1 cellular context compared by ENCODE assay signal in the genomic region with DNA sequence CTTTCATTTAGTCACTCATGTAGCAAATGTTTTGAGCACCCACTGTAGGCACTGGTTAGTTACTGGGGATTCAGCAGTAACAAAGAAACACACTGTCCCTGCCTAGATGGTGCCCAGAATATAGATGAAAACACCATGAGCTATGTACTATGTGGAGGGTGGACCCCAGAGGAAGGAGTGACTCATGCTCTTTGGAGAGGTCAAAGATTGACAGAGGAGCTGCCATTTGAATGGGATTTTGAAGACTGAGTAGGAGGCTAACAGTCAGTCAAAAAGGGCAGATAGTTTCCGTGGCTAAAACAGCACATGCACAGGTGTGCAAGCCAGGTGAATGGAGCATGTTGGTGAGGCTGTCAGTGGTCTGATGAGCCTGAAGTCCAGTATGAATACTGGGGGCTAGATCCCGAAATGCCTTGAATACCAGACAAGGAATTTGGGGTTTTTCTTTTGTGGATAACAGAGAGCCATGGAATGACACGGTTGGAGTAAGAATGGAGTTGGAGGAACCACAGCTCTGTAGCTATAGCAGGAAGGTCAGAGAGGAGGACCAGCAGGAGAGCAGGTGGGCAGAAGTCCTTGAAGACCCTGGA.
TF ChIP-seq lines count a peak whose summit lies in the region.

No MANE protein-coding gene starts in this region.

TF ChIP-seq in HepG2, 621 proteins besides CTCF, POLR2A, EP300 and RAD21 (continued from another document and continues in another):
- TF ChIP-seq, protein P1, sequence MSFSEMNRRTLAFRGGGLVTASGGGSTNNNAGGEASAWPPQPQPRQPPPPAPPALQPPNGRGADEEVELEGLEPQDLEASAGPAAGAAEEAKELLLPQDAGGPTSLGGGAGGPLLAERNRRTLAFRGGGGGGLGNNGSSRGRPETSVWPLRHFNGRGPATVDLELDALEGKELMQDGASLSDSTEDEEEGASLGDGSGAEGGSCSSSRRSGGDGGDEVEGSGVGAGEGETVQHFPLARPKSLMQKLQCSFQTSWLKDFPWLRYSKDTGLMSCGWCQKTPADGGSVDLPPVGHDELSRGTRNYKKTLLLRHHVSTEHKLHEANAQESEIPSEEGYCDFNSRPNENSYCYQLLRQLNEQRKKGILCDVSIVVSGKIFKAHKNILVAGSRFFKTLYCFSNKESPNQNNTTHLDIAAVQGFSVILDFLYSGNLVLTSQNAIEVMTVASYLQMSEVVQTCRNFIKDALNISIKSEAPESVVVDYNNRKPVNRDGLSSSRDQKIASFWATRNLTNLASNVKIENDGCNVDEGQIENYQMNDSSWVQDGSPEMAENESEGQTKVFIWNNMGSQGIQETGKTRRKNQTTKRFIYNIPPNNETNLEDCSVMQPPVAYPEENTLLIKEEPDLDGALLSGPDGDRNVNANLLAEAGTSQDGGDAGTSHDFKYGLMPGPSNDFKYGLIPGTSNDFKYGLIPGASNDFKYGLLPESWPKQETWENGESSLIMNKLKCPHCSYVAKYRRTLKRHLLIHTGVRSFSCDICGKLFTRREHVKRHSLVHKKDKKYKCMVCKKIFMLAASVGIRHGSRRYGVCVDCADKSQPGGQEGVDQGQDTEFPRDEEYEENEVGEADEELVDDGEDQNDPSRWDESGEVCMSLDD (CRISPR knock-in tag; IDR thresholded peaks at IDR 0.05; ENCODE audit: borderline replicate concordance) = no peak
- peak; percentile 16; the same call in 1 of the 2 replicates for TF ChIP-seq TARDBP (CRISPR knock-in tag; IDR thresholded peaks at IDR 0.05)
- TF ChIP-seq ZNF792 (CRISPR knock-in tag; IDR thresholded peaks at IDR 0.05) = peak; percentile 78
- TF ChIP-seq SRSF9 (IDR thresholded peaks at IDR 0.05; ENCODE audit: borderline replicate concordance, insufficient read depth, low read depth, low read length, poor library complexity, severe bottlenecking) = no peak
- no peak for TF ChIP-seq NRL (CRISPR knock-in tag; IDR thresholded peaks at IDR 0.05; ENCODE audit: borderline replicate concordance)
- TF ChIP-seq FOXP1 (IDR thresholded peaks at IDR 0.05) = no peak
- no peak for TF ChIP-seq FOXP1 (CRISPR knock-in tag; IDR thresholded peaks at IDR 0.05)
- TF ChIP-seq, protein P2, sequence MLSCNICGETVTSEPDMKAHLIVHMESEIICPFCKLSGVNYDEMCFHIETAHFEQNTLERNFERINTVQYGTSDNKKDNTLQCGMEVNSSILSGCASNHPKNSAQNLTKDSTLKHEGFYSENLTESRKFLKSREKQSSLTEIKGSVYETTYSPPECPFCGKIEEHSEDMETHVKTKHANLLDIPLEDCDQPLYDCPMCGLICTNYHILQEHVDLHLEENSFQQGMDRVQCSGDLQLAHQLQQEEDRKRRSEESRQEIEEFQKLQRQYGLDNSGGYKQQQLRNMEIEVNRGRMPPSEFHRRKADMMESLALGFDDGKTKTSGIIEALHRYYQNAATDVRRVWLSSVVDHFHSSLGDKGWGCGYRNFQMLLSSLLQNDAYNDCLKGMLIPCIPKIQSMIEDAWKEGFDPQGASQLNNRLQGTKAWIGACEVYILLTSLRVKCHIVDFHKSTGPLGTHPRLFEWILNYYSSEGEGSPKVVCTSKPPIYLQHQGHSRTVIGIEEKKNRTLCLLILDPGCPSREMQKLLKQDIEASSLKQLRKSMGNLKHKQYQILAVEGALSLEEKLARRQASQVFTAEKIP (CRISPR knock-in tag; IDR thresholded peaks at IDR 0.05; ENCODE audit: borderline replicate concordance) = no peak
- no peak for TF ChIP-seq ISL2 (CRISPR knock-in tag; IDR thresholded peaks at IDR 0.05)
- TF ChIP-seq RBAK (CRISPR knock-in tag; IDR thresholded peaks at IDR 0.05) = no peak
- TF ChIP-seq DR1 (CRISPR knock-in tag; IDR thresholded peaks at IDR 0.05) = no peak
- TF ChIP-seq, protein P3, sequence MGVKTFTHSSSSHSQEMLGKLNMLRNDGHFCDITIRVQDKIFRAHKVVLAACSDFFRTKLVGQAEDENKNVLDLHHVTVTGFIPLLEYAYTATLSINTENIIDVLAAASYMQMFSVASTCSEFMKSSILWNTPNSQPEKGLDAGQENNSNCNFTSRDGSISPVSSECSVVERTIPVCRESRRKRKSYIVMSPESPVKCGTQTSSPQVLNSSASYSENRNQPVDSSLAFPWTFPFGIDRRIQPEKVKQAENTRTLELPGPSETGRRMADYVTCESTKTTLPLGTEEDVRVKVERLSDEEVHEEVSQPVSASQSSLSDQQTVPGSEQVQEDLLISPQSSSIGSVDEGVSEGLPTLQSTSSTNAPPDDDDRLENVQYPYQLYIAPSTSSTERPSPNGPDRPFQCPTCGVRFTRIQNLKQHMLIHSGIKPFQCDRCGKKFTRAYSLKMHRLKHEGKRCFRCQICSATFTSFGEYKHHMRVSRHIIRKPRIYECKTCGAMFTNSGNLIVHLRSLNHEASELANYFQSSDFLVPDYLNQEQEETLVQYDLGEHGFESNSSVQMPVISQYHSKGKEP (CRISPR knock-in tag; IDR thresholded peaks at IDR 0.05) = no peak
- no peak for TF ChIP-seq HDAC1 (CRISPR knock-in tag; IDR thresholded peaks at IDR 0.05)
- TF ChIP-seq KDM6A (CRISPR knock-in tag; IDR thresholded peaks at IDR 0.05; ENCODE audit: low read depth) = no peak
- no peak for TF ChIP-seq SIX4 (CRISPR knock-in tag; IDR thresholded peaks at IDR 0.05)
- TF ChIP-seq, protein P4, sequence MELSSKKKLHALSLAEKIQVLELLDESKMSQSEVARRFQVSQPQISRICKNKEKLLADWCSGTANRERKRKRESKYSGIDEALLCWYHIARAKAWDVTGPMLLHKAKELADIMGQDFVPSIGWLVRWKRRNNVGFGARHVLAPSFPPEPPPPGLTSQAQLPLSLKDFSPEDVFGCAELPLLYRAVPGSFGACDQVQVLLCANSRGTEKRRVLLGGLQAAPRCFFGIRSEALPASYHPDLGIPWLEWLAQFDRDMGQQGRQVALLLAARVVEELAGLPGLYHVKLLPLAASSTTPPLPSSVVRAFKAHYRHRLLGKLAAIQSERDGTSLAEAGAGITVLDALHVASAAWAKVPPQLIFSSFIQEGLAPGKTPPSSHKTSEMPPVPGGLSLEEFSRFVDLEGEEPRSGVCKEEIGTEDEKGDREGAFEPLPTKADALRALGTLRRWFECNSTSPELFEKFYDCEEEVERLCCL (CRISPR knock-in tag; IDR thresholded peaks at IDR 0.05; ENCODE audit: borderline replicate concordance) = no peak
- TF ChIP-seq ZNF781 (CRISPR knock-in tag; IDR thresholded peaks at IDR 0.05; ENCODE audit: borderline replicate concordance, not compliant biosample characterization) = no peak
- TF ChIP-seq ZMYM4 (CRISPR knock-in tag; IDR thresholded peaks at IDR 0.05) = no peak
- TF ChIP-seq, protein P5, sequence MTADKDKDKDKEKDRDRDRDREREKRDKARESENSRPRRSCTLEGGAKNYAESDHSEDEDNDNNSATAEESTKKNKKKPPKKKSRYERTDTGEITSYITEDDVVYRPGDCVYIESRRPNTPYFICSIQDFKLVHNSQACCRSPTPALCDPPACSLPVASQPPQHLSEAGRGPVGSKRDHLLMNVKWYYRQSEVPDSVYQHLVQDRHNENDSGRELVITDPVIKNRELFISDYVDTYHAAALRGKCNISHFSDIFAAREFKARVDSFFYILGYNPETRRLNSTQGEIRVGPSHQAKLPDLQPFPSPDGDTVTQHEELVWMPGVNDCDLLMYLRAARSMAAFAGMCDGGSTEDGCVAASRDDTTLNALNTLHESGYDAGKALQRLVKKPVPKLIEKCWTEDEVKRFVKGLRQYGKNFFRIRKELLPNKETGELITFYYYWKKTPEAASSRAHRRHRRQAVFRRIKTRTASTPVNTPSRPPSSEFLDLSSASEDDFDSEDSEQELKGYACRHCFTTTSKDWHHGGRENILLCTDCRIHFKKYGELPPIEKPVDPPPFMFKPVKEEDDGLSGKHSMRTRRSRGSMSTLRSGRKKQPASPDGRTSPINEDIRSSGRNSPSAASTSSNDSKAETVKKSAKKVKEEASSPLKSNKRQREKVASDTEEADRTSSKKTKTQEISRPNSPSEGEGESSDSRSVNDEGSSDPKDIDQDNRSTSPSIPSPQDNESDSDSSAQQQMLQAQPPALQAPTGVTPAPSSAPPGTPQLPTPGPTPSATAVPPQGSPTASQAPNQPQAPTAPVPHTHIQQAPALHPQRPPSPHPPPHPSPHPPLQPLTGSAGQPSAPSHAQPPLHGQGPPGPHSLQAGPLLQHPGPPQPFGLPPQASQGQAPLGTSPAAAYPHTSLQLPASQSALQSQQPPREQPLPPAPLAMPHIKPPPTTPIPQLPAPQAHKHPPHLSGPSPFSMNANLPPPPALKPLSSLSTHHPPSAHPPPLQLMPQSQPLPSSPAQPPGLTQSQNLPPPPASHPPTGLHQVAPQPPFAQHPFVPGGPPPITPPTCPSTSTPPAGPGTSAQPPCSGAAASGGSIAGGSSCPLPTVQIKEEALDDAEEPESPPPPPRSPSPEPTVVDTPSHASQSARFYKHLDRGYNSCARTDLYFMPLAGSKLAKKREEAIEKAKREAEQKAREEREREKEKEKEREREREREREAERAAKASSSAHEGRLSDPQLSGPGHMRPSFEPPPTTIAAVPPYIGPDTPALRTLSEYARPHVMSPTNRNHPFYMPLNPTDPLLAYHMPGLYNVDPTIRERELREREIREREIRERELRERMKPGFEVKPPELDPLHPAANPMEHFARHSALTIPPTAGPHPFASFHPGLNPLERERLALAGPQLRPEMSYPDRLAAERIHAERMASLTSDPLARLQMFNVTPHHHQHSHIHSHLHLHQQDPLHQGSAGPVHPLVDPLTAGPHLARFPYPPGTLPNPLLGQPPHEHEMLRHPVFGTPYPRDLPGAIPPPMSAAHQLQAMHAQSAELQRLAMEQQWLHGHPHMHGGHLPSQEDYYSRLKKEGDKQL (CRISPR knock-in tag; IDR thresholded peaks at IDR 0.05; ENCODE audit: low read depth) = no peak
- no peak for TF ChIP-seq ZNF660 (CRISPR knock-in tag; IDR thresholded peaks at IDR 0.05; ENCODE audit: borderline replicate concordance, low read depth)
- TF ChIP-seq, protein P6, sequence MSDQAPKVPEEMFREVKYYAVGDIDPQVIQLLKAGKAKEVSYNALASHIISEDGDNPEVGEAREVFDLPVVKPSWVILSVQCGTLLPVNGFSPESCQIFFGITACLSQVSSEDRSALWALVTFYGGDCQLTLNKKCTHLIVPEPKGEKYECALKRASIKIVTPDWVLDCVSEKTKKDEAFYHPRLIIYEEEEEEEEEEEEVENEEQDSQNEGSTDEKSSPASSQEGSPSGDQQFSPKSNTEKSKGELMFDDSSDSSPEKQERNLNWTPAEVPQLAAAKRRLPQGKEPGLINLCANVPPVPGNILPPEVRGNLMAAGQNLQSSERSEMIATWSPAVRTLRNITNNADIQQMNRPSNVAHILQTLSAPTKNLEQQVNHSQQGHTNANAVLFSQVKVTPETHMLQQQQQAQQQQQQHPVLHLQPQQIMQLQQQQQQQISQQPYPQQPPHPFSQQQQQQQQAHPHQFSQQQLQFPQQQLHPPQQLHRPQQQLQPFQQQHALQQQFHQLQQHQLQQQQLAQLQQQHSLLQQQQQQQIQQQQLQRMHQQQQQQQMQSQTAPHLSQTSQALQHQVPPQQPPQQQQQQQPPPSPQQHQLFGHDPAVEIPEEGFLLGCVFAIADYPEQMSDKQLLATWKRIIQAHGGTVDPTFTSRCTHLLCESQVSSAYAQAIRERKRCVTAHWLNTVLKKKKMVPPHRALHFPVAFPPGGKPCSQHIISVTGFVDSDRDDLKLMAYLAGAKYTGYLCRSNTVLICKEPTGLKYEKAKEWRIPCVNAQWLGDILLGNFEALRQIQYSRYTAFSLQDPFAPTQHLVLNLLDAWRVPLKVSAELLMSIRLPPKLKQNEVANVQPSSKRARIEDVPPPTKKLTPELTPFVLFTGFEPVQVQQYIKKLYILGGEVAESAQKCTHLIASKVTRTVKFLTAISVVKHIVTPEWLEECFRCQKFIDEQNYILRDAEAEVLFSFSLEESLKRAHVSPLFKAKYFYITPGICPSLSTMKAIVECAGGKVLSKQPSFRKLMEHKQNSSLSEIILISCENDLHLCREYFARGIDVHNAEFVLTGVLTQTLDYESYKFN (CRISPR knock-in tag; conservative IDR thresholded peaks at IDR 0.05) = peak; percentile 43; the same call in 1 of the 2 replicates
- TF ChIP-seq GPN1 (CRISPR knock-in tag; IDR thresholded peaks at IDR 0.05; ENCODE audit: borderline replicate concordance) = no peak
- TF ChIP-seq MAFG (CRISPR knock-in tag; IDR thresholded peaks at IDR 0.05) = no peak
- no peak for TF ChIP-seq ZNF703 (CRISPR knock-in tag; IDR thresholded peaks at IDR 0.05; ENCODE audit: borderline replicate concordance)
- no peak for TF ChIP-seq ZNF136 (CRISPR knock-in tag; IDR thresholded peaks at IDR 0.05; ENCODE audit: low read depth)
- 0 out of 4 replicates have a peak, but pooled peaks of 1 of the 2 experiments have one; percentile 34 for TF ChIP-seq KLF16 (CRISPR knock-in tag; IDR thresholded peaks at IDR 0.05)
- TF ChIP-seq PHF5A (CRISPR knock-in tag; IDR thresholded peaks at IDR 0.05; ENCODE audit: low read depth, unreplicated experiment) = peak; percentile 28
- peak; percentile 41; the same call in 1 of the 2 replicates for TF ChIP-seq EHMT2 (IDR thresholded peaks at IDR 0.05; ENCODE audit: borderline replicate concordance, low read depth, low read length)
- TF ChIP-seq ZNF644 (CRISPR knock-in tag; IDR thresholded peaks at IDR 0.05; ENCODE audit: low read depth) = peak; percentile 98
- TF ChIP-seq, protein P7, sequence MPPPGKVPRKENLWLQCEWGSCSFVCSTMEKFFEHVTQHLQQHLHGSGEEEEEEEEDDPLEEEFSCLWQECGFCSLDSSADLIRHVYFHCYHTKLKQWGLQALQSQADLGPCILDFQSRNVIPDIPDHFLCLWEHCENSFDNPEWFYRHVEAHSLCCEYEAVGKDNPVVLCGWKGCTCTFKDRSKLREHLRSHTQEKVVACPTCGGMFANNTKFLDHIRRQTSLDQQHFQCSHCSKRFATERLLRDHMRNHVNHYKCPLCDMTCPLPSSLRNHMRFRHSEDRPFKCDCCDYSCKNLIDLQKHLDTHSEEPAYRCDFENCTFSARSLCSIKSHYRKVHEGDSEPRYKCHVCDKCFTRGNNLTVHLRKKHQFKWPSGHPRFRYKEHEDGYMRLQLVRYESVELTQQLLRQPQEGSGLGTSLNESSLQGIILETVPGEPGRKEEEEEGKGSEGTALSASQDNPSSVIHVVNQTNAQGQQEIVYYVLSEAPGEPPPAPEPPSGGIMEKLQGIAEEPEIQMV (CRISPR knock-in tag; IDR thresholded peaks at IDR 0.05; ENCODE audit: low read depth) = no peak
- no peak for TF ChIP-seq KAT2B (IDR thresholded peaks at IDR 0.05; ENCODE audit: borderline replicate concordance, low read depth, low read length)
- no peak for TF ChIP-seq CEBPB (IDR thresholded peaks at IDR 0.05; ENCODE audit: borderline replicate concordance, low read depth, low read length)
- TF ChIP-seq, protein P8, sequence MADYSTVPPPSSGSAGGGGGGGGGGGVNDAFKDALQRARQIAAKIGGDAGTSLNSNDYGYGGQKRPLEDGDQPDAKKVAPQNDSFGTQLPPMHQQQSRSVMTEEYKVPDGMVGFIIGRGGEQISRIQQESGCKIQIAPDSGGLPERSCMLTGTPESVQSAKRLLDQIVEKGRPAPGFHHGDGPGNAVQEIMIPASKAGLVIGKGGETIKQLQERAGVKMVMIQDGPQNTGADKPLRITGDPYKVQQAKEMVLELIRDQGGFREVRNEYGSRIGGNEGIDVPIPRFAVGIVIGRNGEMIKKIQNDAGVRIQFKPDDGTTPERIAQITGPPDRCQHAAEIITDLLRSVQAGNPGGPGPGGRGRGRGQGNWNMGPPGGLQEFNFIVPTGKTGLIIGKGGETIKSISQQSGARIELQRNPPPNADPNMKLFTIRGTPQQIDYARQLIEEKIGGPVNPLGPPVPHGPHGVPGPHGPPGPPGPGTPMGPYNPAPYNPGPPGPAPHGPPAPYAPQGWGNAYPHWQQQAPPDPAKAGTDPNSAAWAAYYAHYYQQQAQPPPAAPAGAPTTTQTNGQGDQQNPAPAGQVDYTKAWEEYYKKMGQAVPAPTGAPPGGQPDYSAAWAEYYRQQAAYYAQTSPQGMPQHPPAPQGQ (CRISPR knock-in tag; IDR thresholded peaks at IDR 0.05; ENCODE audit: borderline replicate concordance) = no peak
- TF ChIP-seq, protein P9, sequence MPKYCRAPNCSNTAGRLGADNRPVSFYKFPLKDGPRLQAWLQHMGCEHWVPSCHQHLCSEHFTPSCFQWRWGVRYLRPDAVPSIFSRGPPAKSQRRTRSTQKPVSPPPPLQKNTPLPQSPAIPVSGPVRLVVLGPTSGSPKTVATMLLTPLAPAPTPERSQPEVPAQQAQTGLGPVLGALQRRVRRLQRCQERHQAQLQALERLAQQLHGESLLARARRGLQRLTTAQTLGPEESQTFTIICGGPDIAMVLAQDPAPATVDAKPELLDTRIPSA (CRISPR knock-in tag; IDR thresholded peaks at IDR 0.05; ENCODE audit: borderline replicate concordance) = no peak
- no peak for TF ChIP-seq ZNF749 (CRISPR knock-in tag; IDR thresholded peaks at IDR 0.05; ENCODE audit: borderline replicate concordance)
